Comparison of ENCODE assay signal across 8 cellular contexts in genomic region chr1:32447469-32448185, GRCh38. TPM values are rescaled to one million over a fixed set of nuclear protein-coding genes. Genes with fewer than 3 reads are reported as not detected.
DNase-seq lines count a peak whose midpoint lies in the region; ATAC-seq and TF ChIP-seq lines count a peak whose summit lies in the region.

No MANE protein-coding gene starts in this region.

- H3K4me3 Mint-ChIP-seq in progenitor cell of endocrine pancreas (ENCODE audit: low read depth), result peak overlapping the region; percentile 50
- no peak overlapping the region for H3K4me3 Mint-ChIP-seq in effector memory CD8-positive, alpha-beta T cell

- TF ChIP-seq CTCF in fibroblast of the aortic adventitia (IDR thresholded peaks at IDR 0.05; ENCODE audit: insufficient read depth, low read length) (no peak), progenitor cell of endocrine pancreas (IDR thresholded peaks at IDR 0.05; ENCODE audit: unreplicated experiment) (no peak)

- H3K27me3 Mint-ChIP-seq in progenitor cell of endocrine pancreas, result peaks cover 3% of the 10 kb centered on the region
- peaks cover 41 to 64% of the 10 kb centered on the region in 2 donors for H3K27me3 Mint-ChIP-seq in effector memory CD8-positive, alpha-beta T cell

- peak overlapping the region; percentile 3 for H3K27ac Mint-ChIP-seq in progenitor cell of endocrine pancreas
- no peak overlapping the region for H3K27ac Mint-ChIP-seq in effector memory CD8-positive, alpha-beta T cell

- DNase-seq in G401 (ENCODE audit: low spot score) (peak; percentile 29), fibroblast of the aortic adventitia (ENCODE audit: low read depth) (peak; percentile 74), progenitor cell of endocrine pancreas (ENCODE audit: low spot score, unreplicated experiment) (no peak), NCI-H1105 treated with DMSO at 0.1 percent for 48 hours (lab: John Stamatoyannopoulos, UW) (no peak), T1000 (lab: John Stamatoyannopoulos, UW) (no peak)
- no peak for DNase-seq in effector memory CD8-positive, alpha-beta T cell
- no peak for DNase-seq in central memory CD4-positive, alpha-beta T cell

- peaks cover 14% of the 10 kb centered on the region for H3K9me3 Mint-ChIP-seq in progenitor cell of endocrine pancreas (ENCODE audit: low read depth)
- peaks cover 0 to 10% of the 10 kb centered on the region in 2 donors for H3K9me3 Mint-ChIP-seq in effector memory CD8-positive, alpha-beta T cell

- peak overlapping the region; percentile 40 for H3K4me3 ChIP-seq in fibroblast of the aortic adventitia (ENCODE audit: low read depth, low read length)

- in situ Hi-C loops in G401 (cut with HindIII; ENCODE audit: low sequenced_read_pairs), result no loop called here

- H3K36me3 Mint-ChIP-seq in progenitor cell of endocrine pancreas (ENCODE audit: insufficient read depth), result peaks cover 4% of the 10 kb centered on the region
- H3K36me3 Mint-ChIP-seq in effector memory CD8-positive, alpha-beta T cell (ENCODE audit: insufficient read depth), result no peaks in the 10 kb centered on the region

- H3K4me1 Mint-ChIP-seq in progenitor cell of endocrine pancreas (ENCODE audit: low read depth), result peaks cover 11% of the 10 kb centered on the region
- no peaks in the 10 kb centered on the region for H3K4me1 Mint-ChIP-seq in effector memory CD8-positive, alpha-beta T cell (ENCODE audit: low read depth in 2 of 2)

- ATAC-seq in SK-N-SH treated with all-trans-retinoic acid at 6 μM for 48 hours, result peak; percentile 46; the same call in 2 of the 3 replicates
- no peak for ATAC-seq in effector memory CD8-positive, alpha-beta T cell (replicated peaks)

TF ChIP-seq in SK-N-SH treated with all-trans-retinoic acid at 6 μM for 48 hours, 23 proteins besides CTCF, POLR2A, EP300 and RAD21:
- TF ChIP-seq, protein P1, sequence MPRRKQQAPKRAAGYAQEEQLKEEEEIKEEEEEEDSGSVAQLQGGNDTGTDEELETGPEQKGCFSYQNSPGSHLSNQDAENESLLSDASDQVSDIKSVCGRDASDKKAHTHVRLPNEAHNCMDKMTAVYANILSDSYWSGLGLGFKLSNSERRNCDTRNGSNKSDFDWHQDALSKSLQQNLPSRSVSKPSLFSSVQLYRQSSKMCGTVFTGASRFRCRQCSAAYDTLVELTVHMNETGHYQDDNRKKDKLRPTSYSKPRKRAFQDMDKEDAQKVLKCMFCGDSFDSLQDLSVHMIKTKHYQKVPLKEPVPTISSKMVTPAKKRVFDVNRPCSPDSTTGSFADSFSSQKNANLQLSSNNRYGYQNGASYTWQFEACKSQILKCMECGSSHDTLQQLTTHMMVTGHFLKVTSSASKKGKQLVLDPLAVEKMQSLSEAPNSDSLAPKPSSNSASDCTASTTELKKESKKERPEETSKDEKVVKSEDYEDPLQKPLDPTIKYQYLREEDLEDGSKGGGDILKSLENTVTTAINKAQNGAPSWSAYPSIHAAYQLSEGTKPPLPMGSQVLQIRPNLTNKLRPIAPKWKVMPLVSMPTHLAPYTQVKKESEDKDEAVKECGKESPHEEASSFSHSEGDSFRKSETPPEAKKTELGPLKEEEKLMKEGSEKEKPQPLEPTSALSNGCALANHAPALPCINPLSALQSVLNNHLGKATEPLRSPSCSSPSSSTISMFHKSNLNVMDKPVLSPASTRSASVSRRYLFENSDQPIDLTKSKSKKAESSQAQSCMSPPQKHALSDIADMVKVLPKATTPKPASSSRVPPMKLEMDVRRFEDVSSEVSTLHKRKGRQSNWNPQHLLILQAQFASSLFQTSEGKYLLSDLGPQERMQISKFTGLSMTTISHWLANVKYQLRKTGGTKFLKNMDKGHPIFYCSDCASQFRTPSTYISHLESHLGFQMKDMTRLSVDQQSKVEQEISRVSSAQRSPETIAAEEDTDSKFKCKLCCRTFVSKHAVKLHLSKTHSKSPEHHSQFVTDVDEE (CRISPR knock-in tag; IDR thresholded peaks at IDR 0.05), result no peak
- TF ChIP-seq OSR1 (CRISPR knock-in tag; IDR thresholded peaks at IDR 0.05), result no peak
- no peak for TF ChIP-seq ISL1 (CRISPR knock-in tag; IDR thresholded peaks at IDR 0.05)
- TF ChIP-seq ZFP3 (CRISPR knock-in tag; IDR thresholded peaks at IDR 0.05), result no peak
- no peak for TF ChIP-seq ZFP30 (CRISPR knock-in tag; IDR thresholded peaks at IDR 0.05)
- no peak for TF ChIP-seq SNAI2 (CRISPR knock-in tag; IDR thresholded peaks at IDR 0.05)
- TF ChIP-seq CSDC2 (CRISPR knock-in tag; IDR thresholded peaks at IDR 0.05), result no peak
- no peak for TF ChIP-seq ESRRG (CRISPR knock-in tag; IDR thresholded peaks at IDR 0.05)
- no peak for TF ChIP-seq ZNF8 (CRISPR knock-in tag; IDR thresholded peaks at IDR 0.05)
- TF ChIP-seq ZNF70 (CRISPR knock-in tag; IDR thresholded peaks at IDR 0.05), result no peak
- no peak for TF ChIP-seq BACH2 (CRISPR knock-in tag; IDR thresholded peaks at IDR 0.05; ENCODE audit: borderline replicate concordance)

RNA-seq across cellular contexts. Expression of gene ZBTB8B, which starts 17.2 kb away (rescaled TPM):
- 0.25 and 0.58 TPM in 2 replicates for total RNA-seq in G401 (2014; rRNA removed; shearing (Covaris generic))
- total RNA-seq in fibroblast of the aortic adventitia (ENCODE audit: low replicate concordance), result under 0.01 TPM in 1 of 2 replicates, not detected in the other
- 4.3 and 4.7 TPM in 2 replicates for total RNA-seq in progenitor cell of endocrine pancreas

RNA-seq across cellular contexts. Expression of gene BSDC1, which starts 53.4 kb away (rescaled TPM):
- 40.7 and 47.3 TPM in 2 replicates for total RNA-seq in G401 (2014; rRNA removed; shearing (Covaris generic))
- total RNA-seq in fibroblast of the aortic adventitia (ENCODE audit: low replicate concordance) (47.6 and 52.3 TPM in 2 replicates), progenitor cell of endocrine pancreas (91.0 and 93.6 TPM in 2 replicates)

Comparison
In these comparisons a context has a peak if more than half of its experiments do, and no peak if none do; other contexts are left out.
1. DNase-seq: peak in G401 (single experiment) and fibroblast of the aortic adventitia (single experiment); none in progenitor cell of endocrine pancreas (single experiment), NCI-H1105 treated with DMSO at 0.1 percent for 48 hours (single experiment), effector memory CD8-positive, alpha-beta T cell (0 of 3), central memory CD4-positive, alpha-beta T cell (single experiment) and T1000 (single experiment).